In genomic region chr18:7720395-7720794, GRCh38 we compare ENCODE assay signal across 27 cellular contexts.
"Had no signal": no experiment of that assay in that cellular context is flagged by ENCODE, and none has a peak within 500 bp of the region (broad histone marks: within the 10 kb centered on the region; RNA-seq: fewer than 3 reads in every experiment).

No MANE protein-coding gene starts in this region.

- FAIRE-seq: urothelium cell line had no signal

- H3K9me3 ChIP-seq: suprapubic skin, testis, thoracic aorta, thyroid gland, transverse colon, upper lobe of right lung, uterus, vagina had no signal

- H3K4me3 ChIP-seq: stomach, suprapubic skin, testis, thoracic aorta, thyroid gland, tibial artery, tibial nerve, transverse colon, upper lobe of left lung, upper lobe of right lung, uterus, vagina had no signal

- H3K27ac ChIP-seq: stomach, suprapubic skin, testis, thoracic aorta, thyroid gland, tibial artery, tibial nerve, transverse colon, upper lobe of left lung, upper lobe of right lung, uterus, vagina had no signal

- H3K27me3 ChIP-seq: stomach, suprapubic skin, testis, thyroid gland, tibial artery, tibial nerve, transverse colon, upper lobe of left lung, upper lobe of right lung, uterus, vagina had no signal

- H3K4me1 ChIP-seq: suprapubic skin, testis, thyroid gland, tibial artery, tibial nerve, upper lobe of left lung, upper lobe of right lung, uterus, vagina had no signal

- H3K36me3 ChIP-seq: stomach, suprapubic skin, thoracic aorta, thyroid gland, tibial artery, tibial nerve, transverse colon, upper lobe of left lung, upper lobe of right lung, uterus, vagina had no signal

- DNase-seq: stimulated activated CD4-positive, alpha-beta T cell treated with anti-CD3 and anti-CD28 coated beads, Interleukin-2, amount 100 ng/mL, for 48 hours; stimulated activated CD4-positive, alpha-beta T cell treated with anti-CD3 and anti-CD28 coated beads, Interleukin-4, amount 100 ng/mL, for 1 hour; stimulated activated CD4-positive, alpha-beta T cell treated with anti-CD3 and anti-CD28 coated beads, Interleukin-4, amount 100 ng/mL, for 24 hours; stimulated activated CD4-positive, alpha-beta T cell treated with anti-CD3 and anti-CD28 coated beads, Interleukin-4, amount 100 ng/mL, for 4 hours; stimulated activated CD8-positive, alpha-beta memory T cell treated with anti-CD3 and anti-CD28 coated beads, Interleukin-4, amount 100 ng/mL, for 48 hours; stimulated activated naive B cell treated with anti-CD40 and anti-IgM and Interleukin-4, amounts not matched to agents 10 μg/mL and 1 μg/mL and 100 μg/mL, for 72 hours; stimulated activated naive CD4-positive, alpha-beta T cell; stimulated activated naive CD4-positive, alpha-beta T cell treated with Interleukin-2 at 50 U/mL for 16 hours; stimulated activated naive CD8-positive, alpha-beta T cell treated with anti-CD3 and anti-CD28 coated beads, Interleukin-15, amount 100 ng/mL, for 72 hours; stimulated activated naive CD8-positive, alpha-beta T cell treated with anti-CD3 and anti-CD28 coated beads, Interleukin-15, Interleukin-2, amounts not matched to agents 100 U/mL and 50 U/mL, for 24 hours; stomach; substantia nigra; testis; thyroid gland; tibial artery; transverse colon; trophoblast cell; upper lobe of left lung; upper lobe of right lung; uterus had no signal

- ATAC-seq: stimulated activated effector memory CD8-positive, alpha-beta T cell treated with anti-CD3 and anti-CD28 coated beads, Interleukin-12 subunit alpha, Interleukin-12 subunit beta, amount 100 ng/mL, for 72 hours; stimulated activated memory B cell treated with anti-CD40 and anti-IgM and Interleukin-4, amounts not matched to agents 10 μg/mL and 1 μg/mL and 100 μg/mL, for 72 hours; stimulated activated naive B cell treated with anti-CD40 and anti-IgM and Interleukin-4, amounts not matched to agents 10 μg/mL and 1 μg/mL and 100 μg/mL, for 72 hours; stimulated activated naive CD8-positive, alpha-beta T cell treated with anti-CD3 and anti-CD28 coated beads, Interleukin-15, amount 100 ng/mL, for 72 hours; stimulated activated naive CD8-positive, alpha-beta T cell treated with anti-CD3 and anti-CD28 coated beads, Interleukin-15, Interleukin-2, amounts not matched to agents 100 U/mL and 50 U/mL, for 24 hours; upper lobe of right lung had no signal
